14 cellular contexts compared by ENCODE assay signal in the genomic region with DNA sequence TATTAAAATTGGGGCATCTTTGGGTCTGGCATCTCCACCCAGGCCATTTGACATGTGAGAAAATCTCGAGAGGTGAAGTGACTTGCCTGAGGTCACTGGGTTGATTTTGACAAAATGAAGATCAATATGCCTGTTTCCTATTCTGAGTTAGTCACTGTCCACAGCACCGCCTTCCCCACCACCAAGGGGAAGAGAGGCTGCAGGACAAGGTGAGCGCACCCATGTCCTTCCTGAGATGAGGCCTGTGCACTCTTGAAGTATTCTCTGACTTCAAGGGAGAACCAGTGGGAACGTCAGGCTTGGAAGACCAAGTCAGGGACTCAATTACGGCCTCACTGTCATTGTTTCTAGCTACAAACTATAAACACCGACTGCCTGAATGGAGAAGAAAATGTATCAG. TPM values are rescaled to one million over a fixed set of nuclear protein-coding genes. Genes with fewer than 3 reads are reported as not detected.
DNase-seq lines count a peak whose midpoint lies in the region; ATAC-seq and TF ChIP-seq lines count a peak whose summit lies in the region.
"Had no signal": no experiment of that assay in that cellular context is flagged by ENCODE, and none has a peak within 500 bp of the region (broad histone marks: within the 10 kb centered on the region; RNA-seq: fewer than 3 reads in every experiment).

No MANE protein-coding gene starts in this region.

- H3K9me3 ChIP-seq in RWPE2 (ENCODE audit: severe bottlenecking) (no peaks in the 10 kb centered on the region), esophagus squamous epithelium (no peaks in the 10 kb centered on the region), psoas muscle (no peaks in the 10 kb centered on the region)
- no peaks in the 10 kb centered on the region for H3K9me3 ChIP-seq in CD4-positive, alpha-beta T cell (ENCODE audit: control insufficient read depth, low read length)
- H3K9me3 ChIP-seq: SJSA1 had no signal

- no peaks in the 10 kb centered on the region for H3K36me3 ChIP-seq in ACC112 (ENCODE audit: insufficient read depth, low read length)
- no peaks in the 10 kb centered on the region for H3K36me3 ChIP-seq in RWPE2 (ENCODE audit: low read depth)
- H3K36me3 ChIP-seq in esophagus squamous epithelium, result no peaks in the 10 kb centered on the region
- no peaks in the 10 kb centered on the region for H3K36me3 ChIP-seq in psoas muscle (ENCODE audit: insufficient read depth in 1 of 2, low read depth in 1 of 2)
- H3K36me3 ChIP-seq: SJSA1 had no signal

- CTCF ChIA-PET in CD4-positive, alpha-beta T cell (lab: Charles Lee), result interaction anchor here (2.0 kb wide), 1 partner anchor 89 kb away, joined by 10 read pairs; no protein-coding TSS in a partner anchor

- intact Hi-C loops in esophagus squamous epithelium (cut with DNase I) (loop anchor here (5.0 to 10.0 kb wide), 2 partner anchors 51 to 98 kb away; partner anchors contain the start of gene WSB1), psoas muscle (cut with DNase I) (loop anchor here (5.0 to 10.0 kb wide), 4 partner anchors 48 to 251 kb away; partner anchors contain the start of genes KSR1 (in 1 of the 2) and WSB1 (in 1 of the 2))
- intact Hi-C loops in CD4-positive, alpha-beta T cell (cut with DNase I, micrococcal nuclease), result loop anchor here in 1 of 2 experiments (2.0 kb wide), 2 partner anchors 89 to 359 kb away; no protein-coding TSS in a partner anchor

- H3K4me1 ChIP-seq in ACC112 (ENCODE audit: control insufficient read depth, insufficient read depth, low read length, unreplicated experiment) (peaks cover 39% of the 10 kb centered on the region), RWPE2 (ENCODE audit: insufficient read depth, poor library complexity, severe bottlenecking) (peaks cover 53% of the 10 kb centered on the region), esophagus squamous epithelium (peaks cover 43 to 98% (median 72%) of the 10 kb centered on the region in 3 donors), psoas muscle (peaks cover 34% of the 10 kb centered on the region)

- peaks cover 26% of the 10 kb centered on the region for H3K4me1 Mint-ChIP-seq in progenitor cell of endocrine pancreas (ENCODE audit: low read depth)
- H3K4me1 Mint-ChIP-seq in CD4-positive, alpha-beta T cell (ENCODE audit: low read depth), result no peaks in the 10 kb centered on the region

- H3K4me3 Mint-ChIP-seq in progenitor cell of endocrine pancreas (ENCODE audit: low read depth), result no peak overlapping the region
- H3K4me3 Mint-ChIP-seq in CD4-positive, alpha-beta T cell, result no peak overlapping the region
- H3K4me3 Mint-ChIP-seq: activated naive CD8-positive, alpha-beta T cell; neural crest cell had no signal

- H3K27me3 ChIP-seq in ACC112 (ENCODE audit: insufficient read depth, low read length) (no peaks in the 10 kb centered on the region), RWPE2 (ENCODE audit: insufficient read depth, poor library complexity, severe bottlenecking) (no peaks in the 10 kb centered on the region), esophagus squamous epithelium (no peaks in the 10 kb centered on the region), psoas muscle (ENCODE audit: insufficient read depth in 3 of 3, low read length in 2 of 3) (no peaks in the 10 kb centered on the region)
- H3K27me3 ChIP-seq in CD4-positive, alpha-beta T cell (ENCODE audit: control insufficient read depth, insufficient read depth, low read length), result no peaks in the 10 kb centered on the region
- H3K27me3 ChIP-seq: SJSA1 had no signal

- no peaks in the 10 kb centered on the region for H3K36me3 Mint-ChIP-seq in progenitor cell of endocrine pancreas (ENCODE audit: insufficient read depth)
- no peaks in the 10 kb centered on the region for H3K36me3 Mint-ChIP-seq in CD4-positive, alpha-beta T cell (ENCODE audit: low read depth)
- H3K36me3 Mint-ChIP-seq: activated naive CD8-positive, alpha-beta T cell had no signal

- H3K79me2 ChIP-seq in ACC112 (ENCODE audit: control insufficient read depth, insufficient read depth, low read length, unreplicated experiment), result no peaks in the 10 kb centered on the region

- TF ChIP-seq CTCF in RWPE2 (IDR thresholded peaks at IDR 0.05; ENCODE audit: poor library complexity, severe bottlenecking), result no peak
- TF ChIP-seq CTCF in esophagus squamous epithelium (IDR thresholded peaks at IDR 0.05), result no peak
- TF ChIP-seq CTCF in psoas muscle (IDR thresholded peaks at IDR 0.05), result no peak
- TF ChIP-seq CTCF in progenitor cell of endocrine pancreas (IDR thresholded peaks at IDR 0.05; ENCODE audit: unreplicated experiment), result no peak
- TF ChIP-seq CTCF in CD4-positive, alpha-beta T cell (IDR thresholded peaks at IDR 0.05), result no peak

- DNase-seq in RWPE2 (ENCODE audit: low spot score) (no peak), esophagus squamous epithelium (lab: John Stamatoyannopoulos, UW) (no peak), psoas muscle (no peak), progenitor cell of endocrine pancreas (ENCODE audit: low spot score, unreplicated experiment) (no peak), NCI-H2171 treated with DMSO at 0.1 percent for 48 hours (lab: John Stamatoyannopoulos, UW) (no peak)
- DNase-seq in CD4-positive, alpha-beta T cell, result no peak
- DNase-seq: DMS79 treated with DMSO at 0.1 percent for 48 hours, NCI-H2081 treated with DMSO at 0.1 percent for 48 hours had no signal

- H3K4me3 ChIP-seq in ACC112 (ENCODE audit: low read depth, low read length), result peak overlapping the region; percentile 70; the same call in 1 of the 2 replicates
- no peak overlapping the region for H3K4me3 ChIP-seq in RWPE2 (ENCODE audit: severe bottlenecking)
- no peak overlapping the region for H3K4me3 ChIP-seq in esophagus squamous epithelium
- H3K4me3 ChIP-seq in psoas muscle, result no peak overlapping the region
- H3K4me3 ChIP-seq: SJSA1 had no signal

- POLR2A ChIA-PET in CD4-positive, alpha-beta T cell (lab: Charles Lee), result no interaction called here

- ATAC-seq in RWPE2 (ENCODE audit: low read depth) (no peak), psoas muscle (no peak), HG02981 (IDR thresholded peaks at IDR 0.05; ENCODE audit: unreplicated experiment) (no peak)
- ATAC-seq in CD4-positive, alpha-beta T cell (ENCODE audit: poor library complexity), result no peak

- H3K27ac ChIP-seq in ACC112 (ENCODE audit: low read depth, low read length) (peak overlapping the region; percentile 96), RWPE2 (ENCODE audit: poor library complexity, severe bottlenecking) (peak overlapping the region; percentile 86), esophagus squamous epithelium (peak overlapping the region; percentile 80 to 93 (median 92)), psoas muscle (peak overlapping the region; percentile 89)
- H3K27ac ChIP-seq in CD4-positive, alpha-beta T cell (ENCODE audit: low read depth, low read length), result no peak overlapping the region
- H3K27ac ChIP-seq: KMS-11, SJSA1 had no signal

- H2AFZ ChIP-seq in ACC112 (ENCODE audit: low read length, unreplicated experiment), result peak overlapping the region; percentile 43

- TF ChIP-seq POLR2A in esophagus squamous epithelium (IDR thresholded peaks at IDR 0.05), result no peak

- H3K27ac Mint-ChIP-seq in progenitor cell of endocrine pancreas, result no peak overlapping the region
- no peak overlapping the region for H3K27ac Mint-ChIP-seq in CD4-positive, alpha-beta T cell
- H3K27ac Mint-ChIP-seq: activated naive CD8-positive, alpha-beta T cell had no signal

- H3K9me3 Mint-ChIP-seq in progenitor cell of endocrine pancreas (ENCODE audit: low read depth), result no peaks in the 10 kb centered on the region
- H3K9me3 Mint-ChIP-seq in CD4-positive, alpha-beta T cell, result no peaks in the 10 kb centered on the region
- H3K9me3 Mint-ChIP-seq: neural crest cell had no signal

- WGBS in esophagus squamous epithelium, 2 donors, result 87 to 88% methylated on average over 6 of the region's 6 CpGs
- 89 to 96% (median 91%) methylated on average over 6 of the region's 6 CpGs for WGBS in psoas muscle, 3 donors

- no peaks in the 10 kb centered on the region for H3K27me3 Mint-ChIP-seq in progenitor cell of endocrine pancreas
- peaks cover 5% of the 10 kb centered on the region for H3K27me3 Mint-ChIP-seq in CD4-positive, alpha-beta T cell

RNA-seq across cellular contexts. Expression of gene WSB1, which starts 49.9 kb away (rescaled TPM):
- total RNA-seq in esophagus squamous epithelium (100 to 1,000 TPM in 1 of 4 donors, 10 to 100 TPM in 3; 27.9 to 112 (median 62.8) TPM), psoas muscle (10 to 100 TPM; 35.3 to 42.8 (median 39.5) TPM), progenitor cell of endocrine pancreas (452 and 468 TPM in 2 replicates)
- 10 to 100 TPM; 32.4 to 53.6 (median 45.4) TPM for polyA plus RNA-seq in psoas muscle
- 100 to 1,000 TPM in 1 of 2 experiments, 10 to 100 TPM in 1; 99.4 to 104 TPM for total RNA-seq in CD4-positive, alpha-beta T cell
